In the genomic region with DNA sequence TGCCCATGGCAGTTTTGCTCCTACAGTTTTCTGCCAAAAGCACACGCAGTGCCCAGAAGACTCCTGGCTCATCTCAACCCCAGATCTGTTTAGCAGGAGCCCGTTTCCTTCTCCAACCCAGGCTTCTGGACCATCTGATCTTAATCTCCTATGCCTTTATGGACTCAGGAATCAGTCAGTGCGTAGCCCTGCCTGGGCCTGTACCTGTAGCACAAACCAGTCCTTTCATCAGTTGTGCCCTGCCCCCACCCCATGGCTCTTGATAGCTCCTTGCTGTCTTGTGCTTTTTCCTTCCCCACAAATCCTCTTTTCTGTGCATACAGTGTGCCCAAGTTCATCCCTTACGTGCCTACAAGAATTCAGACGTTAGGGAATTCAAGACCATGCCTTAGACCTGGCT, we compare ENCODE assay signal across 8 cellular contexts. TPM values are rescaled to one million over a fixed set of nuclear protein-coding genes. Genes with fewer than 3 reads are reported as not detected.
DNase-seq lines count a peak whose midpoint lies in the region; ATAC-seq and TF ChIP-seq lines count a peak whose summit lies in the region.

No MANE protein-coding gene starts in this region.

- no peak overlapping the region for H3K27ac ChIP-seq in iPS-20b (ENCODE audit: low read length)
- H3K27ac ChIP-seq in testis: peak overlapping the region in 1 of 2 donors; percentile 77

- no peak for TF ChIP-seq POLR2A in testis (IDR thresholded peaks at IDR 0.05)

- H3K4me1 ChIP-seq in iPS-20b (ENCODE audit: insufficient read depth, low read length) (no peaks in the 10 kb centered on the region), testis (peaks cover 22% of the 10 kb centered on the region)

- H3K36me3 Mint-ChIP-seq in activated CD8-positive, alpha-beta memory T cell treated with anti-CD3 and anti-CD28 coated beads, Interleukin-2, amount 10 ng/mL, durations not matched to agents 7 days and 5 days: peaks cover 82% of the 10 kb centered on the region
- peaks cover 12% of the 10 kb centered on the region for H3K36me3 Mint-ChIP-seq in activated naive CD8-positive, alpha-beta T cell
- H3K36me3 Mint-ChIP-seq in T-helper 17 cell (ENCODE audit: low read depth): no peaks in the 10 kb centered on the region

- peak overlapping the region; percentile 88 for H3K4me3 Mint-ChIP-seq in activated CD8-positive, alpha-beta memory T cell treated with anti-CD3 and anti-CD28 coated beads, Interleukin-2, amount 10 ng/mL, durations not matched to agents 7 days and 5 days
- peak overlapping the region; percentile 99 for H3K4me3 Mint-ChIP-seq in activated naive CD8-positive, alpha-beta T cell
- no peak overlapping the region for H3K4me3 Mint-ChIP-seq in T-helper 17 cell

- no peak for ATAC-seq in activated CD8-positive, alpha-beta memory T cell treated with anti-CD3 and anti-CD28 coated beads, Interleukin-2, amount 10 ng/mL, durations not matched to agents 7 days and 5 days
- no peak for ATAC-seq in T-helper 17 cell

- H3K4me3 ChIP-seq in iPS-20b (ENCODE audit: low read length) (peak overlapping the region; percentile 95), testis (peak overlapping the region; percentile 78 to 79)

- peaks cover 34% of the 10 kb centered on the region for H3K9me3 Mint-ChIP-seq in activated CD8-positive, alpha-beta memory T cell treated with anti-CD3 and anti-CD28 coated beads, Interleukin-2, amount 10 ng/mL, durations not matched to agents 7 days and 5 days (ENCODE audit: low read depth)
- H3K9me3 Mint-ChIP-seq in activated naive CD8-positive, alpha-beta T cell (ENCODE audit: low read depth): no peaks in the 10 kb centered on the region

- H3K4me1 Mint-ChIP-seq in activated CD8-positive, alpha-beta memory T cell treated with anti-CD3 and anti-CD28 coated beads, Interleukin-2, amount 10 ng/mL, durations not matched to agents 7 days and 5 days: peaks cover 35% of the 10 kb centered on the region
- H3K4me1 Mint-ChIP-seq in activated naive CD8-positive, alpha-beta T cell (ENCODE audit: low read depth): peaks cover 28% of the 10 kb centered on the region
- H3K4me1 Mint-ChIP-seq in T-helper 17 cell: peaks cover 11% of the 10 kb centered on the region

- TF ChIP-seq CTCF in testis (IDR thresholded peaks at IDR 0.05): no peak

- WGBS in testis, 2 donors: 29 to 53% methylated on average over 5 of the region's 5 CpGs

- H3K27me3 Mint-ChIP-seq in activated CD8-positive, alpha-beta memory T cell treated with anti-CD3 and anti-CD28 coated beads, Interleukin-2, amount 10 ng/mL, durations not matched to agents 7 days and 5 days: no peaks in the 10 kb centered on the region
- no peaks in the 10 kb centered on the region for H3K27me3 Mint-ChIP-seq in activated naive CD8-positive, alpha-beta T cell
- H3K27me3 Mint-ChIP-seq in T-helper 17 cell: no peaks in the 10 kb centered on the region

- peaks cover 24% of the 10 kb centered on the region for H3K9me3 ChIP-seq in iPS-20b (ENCODE audit: insufficient read depth, low read depth, low read length)
- no peaks in the 10 kb centered on the region for H3K9me3 ChIP-seq in testis
- peaks cover 3% of the 10 kb centered on the region for H3K9me3 ChIP-seq in T-helper 17 cell (ENCODE audit: control insufficient read depth, low read length, poor library complexity, severe bottlenecking)

- CTCF ChIA-PET in activated CD8-positive, alpha-beta memory T cell treated with anti-CD3 and anti-CD28 coated beads, Interleukin-2, amount 10 ng/mL, durations not matched to agents 7 days and 5 days (lab: Charles Lee): no interaction called here

- intact Hi-C loops in testis (cut with DNase I; ENCODE audit: low total_unique reads): no loop called here

- DNase-seq in activated CD8-positive, alpha-beta memory T cell treated with anti-CD3 and anti-CD28 coated beads, Interleukin-2, amount 10 ng/mL, durations not matched to agents 7 days and 5 days: no peak
- DNase-seq in activated CD8-positive, alpha-beta memory T cell treated with anti-CD3 and anti-CD28 coated beads, Interleukin-2, amount 50 U/mL, for 4 hours: no peak
- DNase-seq in testis (peak; percentile 55), T-helper 17 cell (no peak), AG08396 (ENCODE audit: low spot score) (no peak), mesenteric fat pad (ENCODE audit: low spot score) (no peak)

- H3K36me3 ChIP-seq in iPS-20b (ENCODE audit: insufficient read depth, low read depth, low read length) (peaks cover 40% of the 10 kb centered on the region), testis (ENCODE audit: low read depth, missing control alignments) (no peaks in the 10 kb centered on the region)

- H3K27ac Mint-ChIP-seq in activated CD8-positive, alpha-beta memory T cell treated with anti-CD3 and anti-CD28 coated beads, Interleukin-2, amount 10 ng/mL, durations not matched to agents 7 days and 5 days: peak overlapping the region; percentile 98
- peak overlapping the region; percentile 100 for H3K27ac Mint-ChIP-seq in activated naive CD8-positive, alpha-beta T cell
- no peak overlapping the region for H3K27ac Mint-ChIP-seq in T-helper 17 cell

- H3K27me3 ChIP-seq in iPS-20b (ENCODE audit: insufficient read depth, low read length): no peaks in the 10 kb centered on the region
- no peaks in the 10 kb centered on the region for H3K27me3 ChIP-seq in testis

- H3K9ac ChIP-seq in iPS-20b (ENCODE audit: low read depth, low read length): peak overlapping the region; percentile 97; the same call in 1 of the 2 replicates

RNA-seq across cellular contexts. Expression of gene ZNF718, which starts 1.5 kb away (rescaled TPM):
- 10 to 100 TPM; 13.7 to 19.0 TPM for total RNA-seq in activated CD8-positive, alpha-beta memory T cell treated with anti-CD3 and anti-CD28 coated beads, Interleukin-2, amount 10 ng/mL, durations not matched to agents 7 days and 5 days
- total RNA-seq in testis (10 to 100 TPM; 17.8 to 28.9 TPM), T-helper 17 cell (1 to 10 TPM; 2.0 to 6.3 TPM), mesenteric fat pad (3.6 TPM)
- polyA plus RNA-seq in testis (ENCODE audit: insufficient read depth, low read depth, low replicate concordance): 6.8 TPM
